Comparison of ENCODE assay signal across 26 cellular contexts in genomic region chr4:89497517-89498308, GRCh38.
A peak's percentile ranks its signal among the peaks of the same experiment; 100 is the strongest.
DNase-seq lines count a peak whose midpoint lies in the region; ATAC-seq and TF ChIP-seq lines count a peak whose summit lies in the region.
"Had no signal": no experiment of that assay in that cellular context is flagged by ENCODE, and none has a peak within 500 bp of the region (broad histone marks: within the 10 kb centered on the region; RNA-seq: fewer than 3 reads in every experiment).

No MANE protein-coding gene starts in this region.

- WGBS in stomach, 5 donors, result 34 to 53% (median 44%) methylated on average over 4 of the region's 4 CpGs

- H3K27me3 Mint-ChIP-seq in MCF 10A (ENCODE audit: insufficient read depth, unreplicated experiment), result no peaks in the 10 kb centered on the region
- H3K27me3 Mint-ChIP-seq in natural killer cell treated with Interleukin-12 subunit alpha and Interleukin-12 subunit beta and Interleukin-15 and Interleukin-18, amount 100 ng/mL, for 72 hours, result peaks cover 5 to 14% of the 10 kb centered on the region in 2 donors

- CTCF ChIA-PET in MCF 10A (lab: Yijun Ruan, JAX), result interaction anchor here (0.8 to 2.3 kb wide), 2 partner anchors 11 to 96 kb away, joined by 3 to 11 read pairs; no protein-coding TSS in a partner anchor

- H3K36me3 Mint-ChIP-seq in MCF 10A (ENCODE audit: insufficient read depth, unreplicated experiment), result no peaks in the 10 kb centered on the region
- H3K36me3 Mint-ChIP-seq in natural killer cell treated with Interleukin-12 subunit alpha and Interleukin-12 subunit beta and Interleukin-15 and Interleukin-18, amount 100 ng/mL, for 72 hours, result no peaks in the 10 kb centered on the region

- H3K4me1 ChIP-seq in breast epithelium (peaks cover 0 to 5% of the 10 kb centered on the region in 2 donors), duodenal mucosa (ENCODE audit: control insufficient read depth in 1 of 2, insufficient read depth in 2 of 2, low read length in 2 of 2) (peaks cover 0 to 22% of the 10 kb centered on the region in 2 donors), stomach (peaks cover 3 to 8% (median 5%) of the 10 kb centered on the region in 4 donors)
- H3K4me1 ChIP-seq: lower lobe of right lung, psoas muscle had no signal

- H3K4me3 Mint-ChIP-seq in MCF 10A (ENCODE audit: unreplicated experiment), result no peak overlapping the region
- H3K4me3 Mint-ChIP-seq in natural killer cell treated with Interleukin-12 subunit alpha and Interleukin-12 subunit beta and Interleukin-15 and Interleukin-18, amount 100 ng/mL, for 72 hours, result no peak overlapping the region
- H3K4me3 Mint-ChIP-seq: activated T-cell treated with anti-CD3 and anti-CD28 coated beads, Interleukin-2, amount 50 U/mL, for 24 hours; CD8-positive, alpha-beta memory T cell had no signal

- no peaks in the 10 kb centered on the region for H3K27me3 ChIP-seq in breast epithelium
- H3K27me3 ChIP-seq in duodenal mucosa (ENCODE audit: control insufficient read depth in 1 of 2, insufficient read depth in 2 of 2, low read length in 2 of 2), result no peaks in the 10 kb centered on the region
- no peaks in the 10 kb centered on the region for H3K27me3 ChIP-seq in stomach
- H3K27me3 ChIP-seq: brain microvascular endothelial cell, SJSA1, upper lobe of right lung had no signal

- POLR2A ChIA-PET in MCF 10A (lab: Yijun Ruan, JAX), result no interaction called here

- H3K4me3 ChIP-seq in breast epithelium (no peak overlapping the region), duodenal mucosa (ENCODE audit: low read depth in 1 of 2, low read length in 2 of 2) (no peak overlapping the region), stomach (no peak overlapping the region)
- H3K4me3 ChIP-seq: coronary artery, GM23248, lower lobe of right lung, psoas muscle, SJSA1, upper lobe of right lung had no signal

- intact Hi-C loops in breast epithelium (cut with DNase I; ENCODE audit: low total_unique reads) (no loop called here), MCF 10A (cut with micrococcal nuclease) (no loop called here), stomach (cut with DNase I; ENCODE audit: low total_unique reads) (no loop called here)

- DNase-seq in breast epithelium (ENCODE audit: low spot score in 2 of 2) (no peak), MCF 10A (ENCODE audit: unreplicated experiment) (no peak), left lobe of liver (ENCODE audit: low spot score) (no peak), stomach (no peak), DMS53 (lab: John Stamatoyannopoulos, UW) (no peak)
- DNase-seq in natural killer cell treated with Interleukin-12 subunit alpha and Interleukin-12 subunit beta and Interleukin-15 and Interleukin-18, amount 100 ng/mL, for 72 hours (ENCODE audit: low spot score), result no peak
- DNase-seq: 8988T; activated CD4-positive, alpha-beta T cell treated with anti-CD3 and anti-CD28 coated beads for 48 hours; activated T-cell treated with anti-CD3 and anti-CD28 coated beads, Interleukin-2, amount 50 U/mL, for 24 hours; AML-193; brain microvascular endothelial cell; CD8-positive, alpha-beta memory T cell; hypothalamus; islet precursor cell; KBM-7; lower lobe of right lung; NCI-H1436 treated with DMSO at 0.1 percent for 48 hours; NCI-H2107; NCI-H446; psoas muscle; upper lobe of right lung had no signal

- no peak overlapping the region for H3K9ac ChIP-seq in duodenal mucosa (ENCODE audit: low read depth in 1 of 2, low read length in 2 of 2)
- H3K9ac ChIP-seq: GM23248 had no signal

- no peaks in the 10 kb centered on the region for H3K9me3 Mint-ChIP-seq in MCF 10A (ENCODE audit: unreplicated experiment)
- no peaks in the 10 kb centered on the region for H3K9me3 Mint-ChIP-seq in natural killer cell treated with Interleukin-12 subunit alpha and Interleukin-12 subunit beta and Interleukin-15 and Interleukin-18, amount 100 ng/mL, for 72 hours
- H3K9me3 Mint-ChIP-seq: activated T-cell treated with anti-CD3 and anti-CD28 coated beads, Interleukin-2, amount 50 U/mL, for 24 hours; CD8-positive, alpha-beta memory T cell had no signal

- H3K27ac ChIP-seq in breast epithelium, result peak overlapping the region; percentile 9 to 62
- H3K27ac ChIP-seq in duodenal mucosa (ENCODE audit: low read depth, low read length), result peak overlapping the region; percentile 35
- H3K27ac ChIP-seq in stomach, result peak overlapping the region; percentile 7 to 65 (median 45)
- H3K27ac ChIP-seq: brain microvascular endothelial cell, lower lobe of right lung, psoas muscle, SJSA1, upper lobe of right lung had no signal

- peaks cover 8% of the 10 kb centered on the region for H3K4me1 Mint-ChIP-seq in MCF 10A (ENCODE audit: insufficient read depth, unreplicated experiment)
- no peaks in the 10 kb centered on the region for H3K4me1 Mint-ChIP-seq in natural killer cell treated with Interleukin-12 subunit alpha and Interleukin-12 subunit beta and Interleukin-15 and Interleukin-18, amount 100 ng/mL, for 72 hours (ENCODE audit: low read depth in 2 of 2)
- H3K4me1 Mint-ChIP-seq: CD8-positive, alpha-beta memory T cell had no signal

- no peak for TF ChIP-seq POLR2A in breast epithelium (IDR thresholded peaks at IDR 0.05)
- TF ChIP-seq POLR2A in stomach (IDR thresholded peaks at IDR 0.05), result no peak

- BruUV-seq in MCF 10A (replicated peaks; lab: Mats Ljungman, UMichigan), result no TSS peak

- TF ChIP-seq CTCF in breast epithelium (IDR thresholded peaks at IDR 0.05) (no peak), MCF 10A (IDR thresholded peaks at IDR 0.05; ENCODE audit: unreplicated experiment) (no peak), stomach (IDR thresholded peaks at IDR 0.05) (no peak)

- ATAC-seq in left lobe of liver (peak; percentile 43), GM21390 (IDR thresholded peaks at IDR 0.05; ENCODE audit: unreplicated experiment) (no peak)
- ATAC-seq in natural killer cell treated with Interleukin-12 subunit alpha and Interleukin-12 subunit beta and Interleukin-15 and Interleukin-18, amount 100 ng/mL, for 72 hours, result no peak
- ATAC-seq: lower lobe of right lung, psoas muscle, upper lobe of right lung had no signal

- TF ChIP-seq EP300 in stomach (IDR thresholded peaks at IDR 0.05), result no peak

- no peaks in the 10 kb centered on the region for H3K9me3 ChIP-seq in breast epithelium
- H3K9me3 ChIP-seq in duodenal mucosa (ENCODE audit: control insufficient read depth in 1 of 2, low read length in 2 of 2), result no peaks in the 10 kb centered on the region
- no peaks in the 10 kb centered on the region for H3K9me3 ChIP-seq in stomach
- H3K9me3 ChIP-seq: lower lobe of right lung, psoas muscle, SJSA1, upper lobe of right lung had no signal

- H3K36me3 ChIP-seq in breast epithelium (no peaks in the 10 kb centered on the region), duodenal mucosa (ENCODE audit: control insufficient read depth in 1 of 2, insufficient read depth in 2 of 2, low read length in 2 of 2) (no peaks in the 10 kb centered on the region), stomach (no peaks in the 10 kb centered on the region)
- H3K36me3 ChIP-seq: brain microvascular endothelial cell, lower lobe of right lung, SJSA1, upper lobe of right lung had no signal

- H3K27ac Mint-ChIP-seq in MCF 10A (ENCODE audit: low read depth, unreplicated experiment), result no peak overlapping the region
- H3K27ac Mint-ChIP-seq in natural killer cell treated with Interleukin-12 subunit alpha and Interleukin-12 subunit beta and Interleukin-15 and Interleukin-18, amount 100 ng/mL, for 72 hours, result no peak overlapping the region
- H3K27ac Mint-ChIP-seq: activated T-cell treated with anti-CD3 and anti-CD28 coated beads, Interleukin-2, amount 50 U/mL, for 24 hours had no signal
